ENCODE assay signal across 11 cellular contexts in genomic region chr19:2616741-2617392, GRCh38.
DNase-seq lines count a peak whose midpoint lies in the region; ATAC-seq and TF ChIP-seq lines count a peak whose summit lies in the region.
"Had no signal": no experiment of that assay in that cellular context is flagged by ENCODE, and none has a peak within 500 bp of the region (broad histone marks: within the 10 kb centered on the region; RNA-seq: fewer than 3 reads in every experiment).

No MANE protein-coding gene starts in this region.

- peak; percentile 34 for TF ChIP-seq POLR2A in right lobe of liver (IDR thresholded peaks at IDR 0.05)

- DNase-seq in stimulated activated CD4-positive, alpha-beta T cell treated with anti-CD3 and anti-CD28 coated beads, Interleukin-4, amount 100 ng/mL, for 1 hour: peak; percentile 46
- no peak for DNase-seq in stimulated activated CD4-positive, alpha-beta T cell treated with anti-CD3 and anti-CD28 coated beads, Interleukin-12 subunit alpha, Interleukin-12 subunit beta, amount 100 ng/mL, for 4 hours
- DNase-seq in activated CD8-positive, alpha-beta T cell treated with anti-CD3 and anti-CD28 coated beads for 36 hours: peak; percentile 71
- DNase-seq in right lobe of liver (peak; percentile 73 to 87 (median 82)), aorta (peak; percentile 77 to 86), NCI-H146 (lab: John Stamatoyannopoulos, UW) (no peak), psoas muscle (no peak)
- DNase-seq: OCI-M1 had no signal

- peaks cover 1% of the 10 kb centered on the region for H3K36me3 Mint-ChIP-seq in activated CD8-positive, alpha-beta T cell treated with anti-CD3 and anti-CD28 coated beads for 36 hours (ENCODE audit: low read depth)

- intact Hi-C loops in activated CD8-positive, alpha-beta T cell treated with anti-CD3 and anti-CD28 coated beads for 36 hours (cut with micrococcal nuclease): no loop called here
- intact Hi-C loops in right lobe of liver (cut with DNase I): loop anchor here in 1 of 2 donors (10.0 kb wide), 1 partner anchor 142 kb away; the partner anchor contains the start of gene GADD45B
- intact Hi-C loops in aorta (cut with DNase I): no loop called here
- intact Hi-C loops in psoas muscle (cut with DNase I): no loop called here

- H3K4me1 ChIP-seq in right lobe of liver: peaks cover 0 to 13% (median 6%) of the 10 kb centered on the region in 4 donors
- no peaks in the 10 kb centered on the region for H3K4me1 ChIP-seq in aorta (ENCODE audit: control insufficient read depth in 1 of 2, insufficient read depth in 2 of 2, low read length in 2 of 2)
- no peaks in the 10 kb centered on the region for H3K4me1 ChIP-seq in psoas muscle

- H3K27me3 ChIP-seq in right lobe of liver (no peaks in the 10 kb centered on the region), aorta (ENCODE audit: control insufficient read depth in 1 of 2, insufficient read depth in 2 of 2, low read length in 1 of 2) (no peaks in the 10 kb centered on the region), psoas muscle (ENCODE audit: insufficient read depth in 3 of 3, low read length in 2 of 3) (no peaks in the 10 kb centered on the region)
- H3K27me3 ChIP-seq: ascending aorta had no signal

- H3K4me3 ChIP-seq in right lobe of liver (no peak overlapping the region), aorta (ENCODE audit: low read length in 2 of 2) (no peak overlapping the region), psoas muscle (no peak overlapping the region)
- H3K4me3 ChIP-seq: ascending aorta, skin epidermis had no signal

- CTCF ChIA-PET in activated CD8-positive, alpha-beta T cell treated with anti-CD3 and anti-CD28 coated beads for 36 hours (lab: Charles Lee): interaction anchor here (0.8 to 11.8 kb wide), 9 partner anchors 11 to 652 kb away, joined by 3 to 96 read pairs (median 4); no protein-coding TSS in a partner anchor

- H3K9me3 ChIP-seq in right lobe of liver (no peaks in the 10 kb centered on the region), aorta (ENCODE audit: control insufficient read depth, low read length) (no peaks in the 10 kb centered on the region), psoas muscle (no peaks in the 10 kb centered on the region)
- H3K9me3 ChIP-seq: ascending aorta had no signal

- peaks cover 3% of the 10 kb centered on the region for H3K9me3 Mint-ChIP-seq in activated CD8-positive, alpha-beta T cell treated with anti-CD3 and anti-CD28 coated beads for 36 hours

- H3K27ac ChIP-seq in right lobe of liver (peak overlapping the region in 2 of 3 donors; percentile 67 to 76), aorta (ENCODE audit: low read depth in 1 of 2, low read length in 2 of 2) (no peak overlapping the region), psoas muscle (no peak overlapping the region)
- H3K27ac ChIP-seq: ascending aorta had no signal

- H3K27me3 Mint-ChIP-seq in activated CD8-positive, alpha-beta T cell treated with anti-CD3 and anti-CD28 coated beads for 36 hours: no peaks in the 10 kb centered on the region

- H3K4me3 Mint-ChIP-seq in activated CD8-positive, alpha-beta T cell treated with anti-CD3 and anti-CD28 coated beads for 36 hours: no peak overlapping the region

- H3K27ac Mint-ChIP-seq in activated CD8-positive, alpha-beta T cell treated with anti-CD3 and anti-CD28 coated beads for 36 hours: peak overlapping the region; percentile 38

- no peak for ATAC-seq in activated CD8-positive, alpha-beta T cell treated with anti-CD3 and anti-CD28 coated beads for 36 hours
- peak; percentile 66 to 85 (median 78) for ATAC-seq in right lobe of liver
- ATAC-seq in aorta (ENCODE audit: low FRiP score): no peak
- no peak for ATAC-seq in GM18909 (IDR thresholded peaks at IDR 0.05; ENCODE audit: poor library complexity, unreplicated experiment)
- ATAC-seq in psoas muscle: no peak

- TF ChIP-seq CTCF in activated CD8-positive, alpha-beta T cell treated with anti-CD3 and anti-CD28 coated beads for 36 hours (IDR thresholded peaks at IDR 0.05): no peak
- no peak for TF ChIP-seq CTCF in right lobe of liver (IDR thresholded peaks at IDR 0.05)
- TF ChIP-seq CTCF in psoas muscle (IDR thresholded peaks at IDR 0.05): no peak

- no peaks in the 10 kb centered on the region for H3K36me3 ChIP-seq in right lobe of liver
- H3K36me3 ChIP-seq in aorta (ENCODE audit: control insufficient read depth in 1 of 2, insufficient read depth in 2 of 2, low read length in 1 of 2): no peaks in the 10 kb centered on the region
- no peaks in the 10 kb centered on the region for H3K36me3 ChIP-seq in psoas muscle (ENCODE audit: insufficient read depth in 1 of 2, low read depth in 1 of 2)
- H3K36me3 ChIP-seq: ascending aorta had no signal

- 40% methylated on average over 8 of the region's 13 CpGs for WGBS in right lobe of liver (ENCODE audit: insufficient coverage, low coverage, low lambda C conversion rate, missing lambda C conversion rate)
- 65 to 69% methylated on average over 13 of the region's 13 CpGs for WGBS in aorta, 2 donors
- WGBS in psoas muscle, 3 donors: 67 to 69% (median 69%) methylated on average over 13 of the region's 13 CpGs

- POLR2A ChIA-PET in activated CD8-positive, alpha-beta T cell treated with anti-CD3 and anti-CD28 coated beads for 36 hours (lab: Charles Lee): interaction anchor here (1.3 to 10.8 kb wide), 5 partner anchors 8 to 139 kb away, joined by 3 to 168 read pairs (median 6); partner anchors contain the start of gene GADD45B

- H3K4me1 Mint-ChIP-seq in activated CD8-positive, alpha-beta T cell treated with anti-CD3 and anti-CD28 coated beads for 36 hours (ENCODE audit: low read depth): peaks cover 67% of the 10 kb centered on the region

Comparison
In these comparisons a context has a peak if more than half of its experiments do, and no peak if none do; other contexts are left out.
1. DNase-seq: peak in stimulated activated CD4-positive, alpha-beta T cell treated with anti-CD3 and anti-CD28 coated beads, Interleukin-4, amount 100 ng/mL, for 1 hour (single experiment), activated CD8-positive, alpha-beta T cell treated with anti-CD3 and anti-CD28 coated beads for 36 hours (single experiment), right lobe of liver (3 of 3) and aorta (2 of 2); none in stimulated activated CD4-positive, alpha-beta T cell treated with anti-CD3 and anti-CD28 coated beads, Interleukin-12 subunit alpha, Interleukin-12 subunit beta, amount 100 ng/mL, for 4 hours (single experiment), NCI-H146 (single experiment) and psoas muscle (0 of 2).
2. ATAC-seq: peak in right lobe of liver (4 of 4); none in activated CD8-positive, alpha-beta T cell treated with anti-CD3 and anti-CD28 coated beads for 36 hours (single experiment), aorta (single experiment), GM18909 (single experiment) and psoas muscle (0 of 4).
3. H3K27ac ChIP-seq: peak in right lobe of liver (2 of 3); none in aorta (0 of 2) and psoas muscle (single experiment).